Comparison of ENCODE assay signal across 8 cellular contexts in genomic region chr1:100895540-100896480, GRCh38. TPM values are rescaled to one million over a fixed set of nuclear protein-coding genes. Genes with fewer than 3 reads are reported as not detected.
DNase-seq lines count a peak whose midpoint lies in the region; ATAC-seq and TF ChIP-seq lines count a peak whose summit lies in the region.

Gene SLC30A7, plus strand, starts transcription at chr1:100896090. Its CDS starts 173 bp downstream, at chr1:100896263.

- H3K4me1 ChIP-seq in BLaER1 treated with 17β-estradiol and CSF1 and Interleukin-3, amounts not matched to agents 10 nM and 100 nM: peaks cover 26 to 39% (median 32%) of the 10 kb centered on the region in 10 experiments

- H3K9me3 ChIP-seq in BLaER1 treated with 17β-estradiol and CSF1 and Interleukin-3, amounts not matched to agents 10 nM and 100 nM (replicated peaks in 1 of 11): peaks cover 7 to 18% (median 15%) of the 10 kb centered on the region in 11 experiments

- ATAC-seq in GM19324 (IDR thresholded peaks at IDR 0.05; ENCODE audit: low FRiP score, unreplicated experiment) (peak; percentile 89), HG03460 (IDR thresholded peaks at IDR 0.05; ENCODE audit: unreplicated experiment) (peak; percentile 70), left colon (peak; percentile 94)

- H3K4me2 ChIP-seq in BLaER1 treated with 17β-estradiol and CSF1 and Interleukin-3, amounts not matched to agents 10 nM and 100 nM: peak within 1 kb of the TSS; percentile 77 to 98 (median 89)

- peak within 1 kb of the TSS; percentile 97 for H3K27ac Mint-ChIP-seq in activated CD4-positive, alpha-beta T cell treated with anti-CD3 and anti-CD28 coated beads, Interleukin-2, amount 10 ng/mL, durations not matched to agents 7 days and 5 days

- H3K36me3 Mint-ChIP-seq in activated CD4-positive, alpha-beta T cell treated with anti-CD3 and anti-CD28 coated beads, Interleukin-2, amount 10 ng/mL, durations not matched to agents 7 days and 5 days (ENCODE audit: low read depth): peaks cover 31% of the 10 kb centered on the region

- H3K4me1 Mint-ChIP-seq in activated CD4-positive, alpha-beta T cell treated with anti-CD3 and anti-CD28 coated beads, Interleukin-2, amount 10 ng/mL, durations not matched to agents 7 days and 5 days: peaks cover 49% of the 10 kb centered on the region

- peaks cover 19 to 48% (median 35%) of the 10 kb centered on the region in 11 experiments for H3K36me3 ChIP-seq in BLaER1 treated with 17β-estradiol and CSF1 and Interleukin-3, amounts not matched to agents 10 nM and 100 nM

- peaks cover 9% of the 10 kb centered on the region for H3K9me3 Mint-ChIP-seq in activated CD4-positive, alpha-beta T cell treated with anti-CD3 and anti-CD28 coated beads, Interleukin-2, amount 10 ng/mL, durations not matched to agents 7 days and 5 days

- no peaks in the 10 kb centered on the region for H3K27me3 Mint-ChIP-seq in activated CD4-positive, alpha-beta T cell treated with anti-CD3 and anti-CD28 coated beads, Interleukin-2, amount 10 ng/mL, durations not matched to agents 7 days and 5 days

- POLR2A ChIA-PET in activated CD4-positive, alpha-beta T cell treated with anti-CD3 and anti-CD28 coated beads, Interleukin-2, amount 10 ng/mL, durations not matched to agents 7 days and 5 days (lab: Charles Lee): no interaction called here

- intact Hi-C loops in left colon (cut with DNase I, micrococcal nuclease): no loop called here

- H3K27ac ChIP-seq in BLaER1 treated with 17β-estradiol and CSF1 and Interleukin-3, amounts not matched to agents 10 nM and 100 nM: peak within 1 kb of the TSS; percentile 89 to 96 (median 95)
- peak within 1 kb of the TSS; percentile 80 to 96 for H3K27ac ChIP-seq in coronary artery

- CTCF ChIA-PET in activated CD4-positive, alpha-beta T cell treated with anti-CD3 and anti-CD28 coated beads, Interleukin-2, amount 10 ng/mL, durations not matched to agents 7 days and 5 days (lab: Charles Lee): interaction anchor here (1.0 to 2.0 kb wide), 5 partner anchors 10 to 395 kb away, joined by 3 to 4 read pairs (median 3); no protein-coding TSS in a partner anchor

- peaks cover 0 to 15% (median 3%) of the 10 kb centered on the region in 11 experiments; a peak in 7 of 22 replicates for H4K20me1 ChIP-seq in BLaER1 treated with 17β-estradiol and CSF1 and Interleukin-3, amounts not matched to agents 10 nM and 100 nM

- peak within 1 kb of the TSS; percentile 84 to 98 (median 92) for H3K4me3 ChIP-seq in BLaER1 treated with 17β-estradiol and CSF1 and Interleukin-3, amounts not matched to agents 10 nM and 100 nM
- H3K4me3 ChIP-seq in coronary artery: peak within 1 kb of the TSS; percentile 93

- DNase-seq in NCI-H526 treated with DMSO at 0.1 percent for 48 hours (lab: John Stamatoyannopoulos, UW) (peak; percentile 82), coronary artery (ENCODE audit: low spot score) (peak; percentile 95), left colon (peak; percentile 96 to 98)
- DNase-seq in activated CD4-positive, alpha-beta T cell treated with anti-CD3 and anti-CD28 coated beads, Interleukin-2, amount 10 ng/mL, durations not matched to agents 7 days and 5 days: peak; percentile 94
- DNase-seq in stimulated activated CD4-positive, alpha-beta T cell treated with anti-CD3 and anti-CD28 coated beads, Interleukin-1b, Interleukin-23, amount 100 ng/mL, for 4 hours (ENCODE audit: low read depth in 2 of 2): peak; percentile 97 to 98

- H3K27me3 ChIP-seq in BLaER1 treated with 17β-estradiol and CSF1 and Interleukin-3, amounts not matched to agents 10 nM and 100 nM: no peaks in the 10 kb centered on the region

- TF ChIP-seq CTCF in coronary artery (IDR thresholded peaks at IDR 0.05): no peak

- peak within 1 kb of the TSS; percentile 97 for H3K4me3 Mint-ChIP-seq in activated CD4-positive, alpha-beta T cell treated with anti-CD3 and anti-CD28 coated beads, Interleukin-2, amount 10 ng/mL, durations not matched to agents 7 days and 5 days

- H3K9ac ChIP-seq in BLaER1 treated with 17β-estradiol and CSF1 and Interleukin-3, amounts not matched to agents 10 nM and 100 nM: peak within 1 kb of the TSS; percentile 90 to 97 (median 95)

RNA-seq across cellular contexts. Expression of gene SLC30A7, which starts in this region (rescaled TPM):
- 10 to 100 TPM; 32.8 to 33.9 TPM for total RNA-seq in activated CD4-positive, alpha-beta T cell treated with anti-CD3 and anti-CD28 coated beads, Interleukin-2, amount 10 ng/mL, durations not matched to agents 7 days and 5 days
- total RNA-seq in left colon: 10 to 100 TPM; 33.2 to 36.9 TPM

Comparison
In these comparisons a context has a peak if more than half of its experiments do, and no peak if none do; other contexts are left out.
1. Peak in every context shown above with its lines: DNase-seq, ATAC-seq, H3K4me3 ChIP-seq and H3K27ac ChIP-seq.